In genomic region chr11:86245369-86246292, GRCh38 we compare ENCODE assay signal across 8 cellular contexts. TPM values are rescaled to one million over a fixed set of nuclear protein-coding genes. Genes with fewer than 3 reads are reported as not detected.
DNase-seq lines count a peak whose midpoint lies in the region; ATAC-seq lines count a peak whose summit lies in the region.

No MANE protein-coding gene starts in this region.

- peak; percentile 21 for ATAC-seq in HG03432 (IDR thresholded peaks at IDR 0.05; ENCODE audit: unreplicated experiment)
- peak; percentile 19 for ATAC-seq in aorta (ENCODE audit: low FRiP score)
- no peak for ATAC-seq in GM21526 (IDR thresholded peaks at IDR 0.05; ENCODE audit: low FRiP score, unreplicated experiment)

- intact Hi-C loops in aorta (cut with DNase I) = no loop called here

- peaks cover 15% of the 10 kb centered on the region for H3K4me1 ChIP-seq in effector memory CD4-positive, alpha-beta T cell (ENCODE audit: control insufficient read depth, insufficient read depth, low read length, poor library complexity, severe bottlenecking)
- H3K4me1 ChIP-seq in muscle layer of duodenum (ENCODE audit: control insufficient read depth in 1 of 2, insufficient read depth in 2 of 2, low read length in 2 of 2) (peaks cover 9 to 23% of the 10 kb centered on the region in 2 donors), aorta (ENCODE audit: control insufficient read depth in 1 of 2, insufficient read depth in 2 of 2, low read length in 2 of 2) (peaks cover 3 to 5% of the 10 kb centered on the region in 2 donors)

- peak overlapping the region; percentile 99 for H3K27ac ChIP-seq in effector memory CD4-positive, alpha-beta T cell (ENCODE audit: insufficient read depth, low read length, poor library complexity, severe bottlenecking)
- peak overlapping the region; percentile 90 for H3K27ac ChIP-seq in muscle layer of duodenum (ENCODE audit: low read length)
- peak overlapping the region; percentile 20 to 22 for H3K27ac ChIP-seq in aorta (ENCODE audit: low read depth in 1 of 2, low read length in 2 of 2)

- 1% methylated on average over 38 of the region's 38 CpGs for WGBS in aorta, 2 donors

- DNase-seq in NCI-H2227 (lab: John Stamatoyannopoulos, UW; ENCODE audit: unreplicated experiment) (peak; percentile 2), NCI-H2227 treated with DMSO at 0.1 percent for 48 hours (lab: John Stamatoyannopoulos, UW) (no peak), T-helper 22 cell (ENCODE audit: low read depth) (peak; percentile 13), aorta (no peak)
- DNase-seq in effector memory CD4-positive, alpha-beta T cell = peak in 2 of 3 donors; percentile 2 to 6

- no peaks in the 10 kb centered on the region for H3K36me3 ChIP-seq in effector memory CD4-positive, alpha-beta T cell (ENCODE audit: control insufficient read depth, insufficient read depth, low read length)
- H3K36me3 ChIP-seq in muscle layer of duodenum (ENCODE audit: control insufficient read depth in 1 of 2, insufficient read depth in 2 of 2, low read length in 2 of 2) (peaks cover 0 to 7% of the 10 kb centered on the region in 2 donors), aorta (ENCODE audit: control insufficient read depth in 1 of 2, insufficient read depth in 2 of 2, low read length in 1 of 2) (no peaks in the 10 kb centered on the region)

- H3K4me3 ChIP-seq in effector memory CD4-positive, alpha-beta T cell (ENCODE audit: insufficient read depth, low read depth, low read length, poor library complexity, severe bottlenecking) = peak overlapping the region; percentile 99
- peak overlapping the region; percentile 92 to 98 for H3K4me3 ChIP-seq in muscle layer of duodenum (ENCODE audit: low read depth in 1 of 2, low read length in 2 of 2)
- peak overlapping the region; percentile 87 to 90 for H3K4me3 ChIP-seq in aorta (ENCODE audit: low read length in 2 of 2)

- no peaks in the 10 kb centered on the region for H3K27me3 ChIP-seq in effector memory CD4-positive, alpha-beta T cell (replicated peaks; ENCODE audit: control insufficient read depth, insufficient read depth, low read length, poor library complexity, severe bottlenecking)
- H3K27me3 ChIP-seq in muscle layer of duodenum (ENCODE audit: low read depth, low read length) (no peaks in the 10 kb centered on the region), aorta (ENCODE audit: control insufficient read depth in 1 of 2, insufficient read depth in 2 of 2, low read length in 1 of 2) (no peaks in the 10 kb centered on the region)

- H3K9me3 ChIP-seq in effector memory CD4-positive, alpha-beta T cell (ENCODE audit: control insufficient read depth, low read length) = no peaks in the 10 kb centered on the region
- H3K9me3 ChIP-seq in muscle layer of duodenum (ENCODE audit: control insufficient read depth in 1 of 2, low read length in 2 of 2) = no peaks in the 10 kb centered on the region
- H3K9me3 ChIP-seq in aorta (ENCODE audit: control insufficient read depth, low read length) = no peaks in the 10 kb centered on the region

RNA-seq across cellular contexts. Expression of gene EED, which starts 1.1 kb away (rescaled TPM):
- total RNA-seq in aorta = 10 to 100 TPM; 22.0 to 26.5 TPM
- polyA plus RNA-seq in aorta = 10 to 100 TPM; 14.5 to 16.0 TPM

RNA-seq across cellular contexts. Expression of gene HIKESHI, which starts 56.4 kb away (rescaled TPM):
- 10 to 100 TPM; 29.4 to 32.6 TPM for total RNA-seq in aorta
- 10 to 100 TPM; 47.1 to 53.0 TPM for polyA plus RNA-seq in aorta

Comparison
In these comparisons a context has a peak if more than half of its experiments do, and no peak if none do; other contexts are left out.
1. DNase-seq: peak in NCI-H2227 (single experiment), T-helper 22 cell (single experiment) and effector memory CD4-positive, alpha-beta T cell (2 of 3); none in NCI-H2227 treated with DMSO at 0.1 percent for 48 hours (single experiment) and aorta (0 of 2).
2. H3K27ac ChIP-seq: peak in every context shown above with its lines; median percentile 99 in effector memory CD4-positive, alpha-beta T cell; 90 in muscle layer of duodenum; 21 in aorta.
3. Peak in every context shown above with its lines, with median percentiles within 50 percentile points of each other: H3K4me3 ChIP-seq.